In the genomic region with DNA sequence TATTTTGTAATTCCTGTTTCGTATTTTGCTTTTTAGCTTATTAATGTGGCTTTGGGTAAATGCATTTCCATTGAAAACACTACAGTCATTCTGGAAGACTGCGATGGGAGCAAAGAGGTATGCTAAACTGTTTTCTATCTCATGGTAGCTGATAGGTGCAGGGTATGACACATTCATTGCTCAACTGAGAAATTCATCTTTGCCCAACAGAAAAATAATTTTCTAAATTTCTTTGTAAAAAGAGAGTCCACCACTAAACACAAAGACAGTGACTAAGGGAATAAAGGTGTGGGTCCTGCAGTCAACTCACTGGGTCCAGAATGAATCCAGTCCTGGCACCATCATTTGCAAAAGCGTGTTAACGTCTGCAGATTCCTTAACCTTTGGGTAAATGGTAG, we compare ENCODE assay signal across 22 cellular contexts. TPM values are rescaled to one million over a fixed set of nuclear protein-coding genes. Genes with fewer than 3 reads are reported as not detected.
"Had no signal": no experiment of that assay in that cellular context is flagged by ENCODE, and none has a peak within 500 bp of the region (broad histone marks: within the 10 kb centered on the region; RNA-seq: fewer than 3 reads in every experiment).

No MANE protein-coding gene starts in this region.

- H3K27ac ChIP-seq: breast epithelium had no signal

- H3K9me3 Mint-ChIP-seq: activated CD4-positive, alpha-beta memory T cell treated with anti-CD3 and anti-CD28 coated beads, Interleukin-2, amount 10 ng/mL, durations not matched to agents 7 days and 5 days; activated CD4-positive, alpha-beta T cell treated with anti-CD3 and anti-CD28 coated beads, Interleukin-2, amount 10 ng/mL, durations not matched to agents 7 days and 5 days; activated naive CD4-positive, alpha-beta T cell treated with anti-CD3 and anti-CD28 coated beads for 36 hours; activated T-helper 17 cell treated with anti-CD3 and anti-CD28 coated beads, Interleukin-2, amount 50 U/mL, for 72 hours; WTC11 had no signal

- ATAC-seq: activated T-helper 17 cell treated with anti-CD3 and anti-CD28 coated beads, Interleukin-2, amount 50 U/mL, for 72 hours; T-helper 17 cell; WTC11 had no signal

- DNase-seq: activated CD4-positive, alpha-beta memory T cell treated with anti-CD3 and anti-CD28 coated beads, Interleukin-2, amount 10 ng/mL, durations not matched to agents 7 days and 5 days; activated CD4-positive, alpha-beta T cell treated with anti-CD3 and anti-CD28 coated beads, Interleukin-2, amount 10 ng/mL, durations not matched to agents 7 days and 5 days; activated CD4-positive, CD25-positive, alpha-beta regulatory T cell treated with anti-CD3 and anti-CD28 coated beads, Interleukin-2, amount 50 U/mL, for 72 hours; activated gamma-delta T cell; activated naive CD4-positive, alpha-beta T cell treated with anti-CD3 and anti-CD28 coated beads for 36 hours; activated T-cell treated with anti-CD3 and anti-CD28 coated beads for 4 hours; activated T-cell treated with anti-CD3 and anti-CD28 coated beads, Interleukin-2, amount 50 U/mL, for 48 hours; caudate nucleus; MM.1S; NCI-H1105; NCI-H1436; NCI-H2029 treated with DMSO at 0.1 percent for 48 hours; NCI-H510A treated with DMSO at 0.1 percent for 48 hours; SHP77 treated with DMSO at 0.1 percent for 48 hours; T-helper 17 cell; T-helper 9 cell had no signal

- H3K27me3 ChIP-seq: breast epithelium had no signal

- H3K36me3 Mint-ChIP-seq: activated naive CD8-positive, alpha-beta T cell; WTC11 had no signal

- H3K36me3 ChIP-seq: breast epithelium had no signal

- H3K4me3 ChIP-seq: breast epithelium had no signal

- H3K9me3 ChIP-seq: breast epithelium had no signal

- H3K4me1 ChIP-seq: breast epithelium had no signal

- H3K4me3 Mint-ChIP-seq: activated CD4-positive, alpha-beta memory T cell treated with anti-CD3 and anti-CD28 coated beads, Interleukin-2, amount 10 ng/mL, durations not matched to agents 7 days and 5 days; activated CD4-positive, alpha-beta T cell treated with anti-CD3 and anti-CD28 coated beads, Interleukin-2, amount 10 ng/mL, durations not matched to agents 7 days and 5 days; activated naive CD4-positive, alpha-beta T cell treated with anti-CD3 and anti-CD28 coated beads for 36 hours; activated naive CD8-positive, alpha-beta T cell; activated T-helper 17 cell treated with anti-CD3 and anti-CD28 coated beads, Interleukin-2, amount 50 U/mL, for 72 hours; T-helper 17 cell; WTC11 had no signal

- H3K27ac Mint-ChIP-seq: activated CD4-positive, alpha-beta memory T cell treated with anti-CD3 and anti-CD28 coated beads, Interleukin-2, amount 10 ng/mL, durations not matched to agents 7 days and 5 days; activated CD4-positive, alpha-beta T cell treated with anti-CD3 and anti-CD28 coated beads, Interleukin-2, amount 10 ng/mL, durations not matched to agents 7 days and 5 days; activated naive CD8-positive, alpha-beta T cell; activated T-helper 17 cell treated with anti-CD3 and anti-CD28 coated beads, Interleukin-2, amount 50 U/mL, for 72 hours; WTC11 had no signal

- H3K4me1 Mint-ChIP-seq: activated T-helper 17 cell treated with anti-CD3 and anti-CD28 coated beads, Interleukin-2, amount 50 U/mL, for 72 hours had no signal

RNA-seq across cellular contexts. Expression of gene ERMN, which starts 19.9 kb away (rescaled TPM):
- total RNA-seq: PC-3 had no signal

RNA-seq across cellular contexts. Expression of gene GALNT5, which starts 48.2 kb away (rescaled TPM):
- total RNA-seq: activated CD4-positive, alpha-beta memory T cell treated with anti-CD3 and anti-CD28 coated beads, Interleukin-2, amount 10 ng/mL, durations not matched to agents 7 days and 5 days; activated CD4-positive, alpha-beta T cell treated with anti-CD3 and anti-CD28 coated beads, Interleukin-2, amount 10 ng/mL, durations not matched to agents 7 days and 5 days; activated CD8-positive, alpha-beta memory T cell treated with anti-CD3 and anti-CD28 coated beads for 36 hours; activated naive CD4-positive, alpha-beta T cell treated with anti-CD3 and anti-CD28 coated beads for 36 hours; T-helper 17 cell had no signal
